24 cellular contexts compared by ENCODE assay signal in the genomic region with DNA sequence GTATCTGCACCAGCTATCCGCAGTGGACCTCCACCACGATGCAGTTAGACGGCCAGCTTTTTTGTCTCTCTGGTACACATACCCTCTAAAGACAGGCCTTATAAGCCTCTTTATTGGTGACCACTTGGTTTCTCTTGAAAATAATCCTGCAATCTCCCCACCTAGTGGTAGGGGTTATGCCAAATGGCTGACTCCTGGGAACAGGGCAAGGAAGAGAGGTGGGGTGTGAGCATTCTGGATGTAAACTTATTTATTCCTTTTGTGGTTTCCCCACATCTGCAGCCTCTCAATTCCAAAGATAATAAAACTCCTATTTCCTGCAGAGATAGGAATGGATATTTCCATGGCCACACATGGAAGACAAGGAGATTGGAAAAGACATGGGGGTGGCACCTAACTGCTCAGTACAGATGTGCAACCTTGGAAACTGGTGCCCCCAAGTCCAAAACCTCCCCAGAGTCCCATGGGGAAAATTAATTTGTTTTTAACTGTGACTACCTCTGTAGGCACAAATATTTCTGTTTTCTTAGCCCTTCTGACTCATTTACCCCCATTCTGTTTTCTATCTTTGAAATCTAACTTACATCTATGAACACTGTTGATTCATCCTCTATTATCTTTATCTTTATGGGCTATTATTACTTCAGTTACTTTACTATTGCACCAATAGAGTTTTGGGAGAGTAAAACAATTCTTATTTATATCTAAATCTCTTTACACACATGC.
DNase-seq lines count a peak whose midpoint lies in the region; ATAC-seq, FAIRE-seq and TF ChIP-seq lines count a peak whose summit lies in the region.
"Had no signal": no experiment of that assay in that cellular context is flagged by ENCODE, and none has a peak within 500 bp of the region (broad histone marks: within the 10 kb centered on the region; RNA-seq: fewer than 3 reads in every experiment).

No MANE protein-coding gene starts in this region.

- H2BK12ac ChIP-seq in H1 (ENCODE audit: low read depth, low read length) (no peak overlapping the region), mesenchymal stem cell (ENCODE audit: low read length in 2 of 2) (no peak overlapping the region)

- peak overlapping the region; percentile 34; the same call in 1 of the 2 replicates for H2BK20ac ChIP-seq in H1 (ENCODE audit: low read length)

- no peaks in the 10 kb centered on the region for H3K79me1 ChIP-seq in H1 (ENCODE audit: low read depth, low read length)
- H3K79me1 ChIP-seq in mesenchymal stem cell (replicated peaks; ENCODE audit: low read length, poor library complexity, severe bottlenecking), result no peaks in the 10 kb centered on the region

- H3K79me2 ChIP-seq in H1 (ENCODE audit: control insufficient read depth in 1 of 2, insufficient read depth in 2 of 2, low read length in 2 of 2), result no peaks in the 10 kb centered on the region

- POLR2A ChIA-PET in H1 (lab: Charles Lee; ENCODE audit: partially characterized antibody), result interaction anchor here (2.4 kb wide), 1 partner anchor 43 kb away, joined by 10 read pairs; no protein-coding TSS in a partner anchor

- DNase-seq in Daoy (ENCODE audit: low read depth) (peak; percentile 47), LHCN-M2 (ENCODE audit: low read depth) (peak; percentile 50), H1 (ENCODE audit: low read depth in 1 of 2, low spot score in 2 of 2) (no peak), mesenchymal stem cell (peak; percentile 5), stomach (no peak), NCI-H345 treated with DMSO at 0.1 percent for 48 hours (lab: John Stamatoyannopoulos, UW; ENCODE audit: unreplicated experiment) (no peak), NCI-H1694 treated with DMSO at 0.1 percent for 48 hours (lab: John Stamatoyannopoulos, UW) (no peak)
- DNase-seq: activated CD4-positive, alpha-beta memory T cell treated with anti-CD3 and anti-CD28 coated beads for 36 hours; activated naive CD4-positive, alpha-beta T cell treated with anti-CD3 and anti-CD28 coated beads for 36 hours; anterior cingulate cortex; effector memory CD8-positive, alpha-beta T cell; GF-D8; left cardiac atrium; NCI-H2081; NCI-H510A; sigmoid colon; stimulated activated CD4-positive, alpha-beta T cell treated with anti-CD3 and anti-CD28 coated beads, Interleukin-1b, Interleukin-23, amount 100 ng/mL, for 48 hours; stimulated activated naive CD4-positive, alpha-beta T cell treated with Interleukin-2 at 50 U/mL for 16 hours; T-cell; transverse colon; WERI-Rb-1 had no signal

- H3K23me2 ChIP-seq in H1 (ENCODE audit: low read depth, low read length), result peaks cover 11% of the 10 kb centered on the region

- H3K9me3 ChIP-seq in H1 (ENCODE audit: insufficient read depth in 2 of 2, low read depth in 1 of 2, low read length in 1 of 2), result no peaks in the 10 kb centered on the region
- no peaks in the 10 kb centered on the region for H3K9me3 ChIP-seq in mesenchymal stem cell (ENCODE audit: control insufficient read depth, low read length)
- H3K9me3 ChIP-seq in stomach, result peaks cover 0 to 7% (median 0%) of the 10 kb centered on the region in 4 donors
- H3K9me3 ChIP-seq: BLaER1 treated with 17β-estradiol and CSF1 and Interleukin-3, amounts not matched to agents 10 nM and 100 nM; sigmoid colon; transverse colon had no signal

- H3K23ac ChIP-seq in H1 (ENCODE audit: insufficient read length) (no peak overlapping the region), mesenchymal stem cell (ENCODE audit: low read length in 2 of 2) (no peak overlapping the region)

- no peak for TF ChIP-seq POLR2A in H1 (IDR thresholded peaks at IDR 0.05; ENCODE audit: control extremely low read depth in 1 of 2, low read depth in 2 of 2, low read length in 2 of 2)
- TF ChIP-seq POLR2A in stomach (IDR thresholded peaks at IDR 0.05), result no peak

- intact Hi-C loops in stomach (cut with DNase I; ENCODE audit: low total_unique reads), result no loop called here

- TF ChIP-seq EP300 in H1 (IDR thresholded peaks at IDR 0.05; ENCODE audit: borderline replicate concordance in 1 of 2, low read depth in 2 of 2, low read length in 2 of 2), result no peak
- TF ChIP-seq EP300 in stomach (IDR thresholded peaks at IDR 0.05), result no peak

- H3K4me1 ChIP-seq in H1 (replicated peaks in 1 of 4; ENCODE audit: control insufficient read depth in 3 of 4, insufficient read depth in 4 of 4, low read length in 3 of 4) (no peaks in the 10 kb centered on the region), mesenchymal stem cell (ENCODE audit: control insufficient read depth, insufficient read depth, low read depth, low read length) (no peaks in the 10 kb centered on the region), stomach (no peaks in the 10 kb centered on the region)
- H3K4me1 ChIP-seq: BLaER1 treated with 17β-estradiol and CSF1 and Interleukin-3, amounts not matched to agents 10 nM and 100 nM; sigmoid colon; transverse colon had no signal

- TF ChIP-seq CTCF in H1 (IDR thresholded peaks at IDR 0.05; ENCODE audit: control extremely low read depth in 1 of 3, insufficient read depth in 1 of 3, low read depth in 1 of 3, low read length in 3 of 3), result peak in 2 of 3 experiments; percentile 8 to 38; a peak in 2 of 4 replicates
- no peak for TF ChIP-seq CTCF in stomach (IDR thresholded peaks at IDR 0.05)

- H3K4ac ChIP-seq in H1 (replicated peaks; ENCODE audit: insufficient read length, low read depth, low read length) (no peak overlapping the region), mesenchymal stem cell (ENCODE audit: low read depth in 1 of 2, low read length in 2 of 2) (no peak overlapping the region)

- no peak overlapping the region for H2BK120ac ChIP-seq in H1 (replicated peaks; ENCODE audit: low read depth, low read length)
- H2BK120ac ChIP-seq in mesenchymal stem cell (ENCODE audit: low read depth, low read length), result no peak overlapping the region

- H3K36me3 ChIP-seq in H1 (ENCODE audit: control insufficient read depth in 2 of 4, insufficient read depth in 4 of 4, low read length in 3 of 4), result no peaks in the 10 kb centered on the region
- H3K36me3 ChIP-seq in mesenchymal stem cell (ENCODE audit: control insufficient read depth in 1 of 2, insufficient read depth in 2 of 2, low read depth in 1 of 2, low read length in 2 of 2), result no peaks in the 10 kb centered on the region
- no peaks in the 10 kb centered on the region for H3K36me3 ChIP-seq in stomach
- H3K36me3 ChIP-seq: BLaER1 treated with 17β-estradiol and CSF1 and Interleukin-3, amounts not matched to agents 10 nM and 100 nM; sigmoid colon; transverse colon; WERI-Rb-1 had no signal

- no peak overlapping the region for H3K56ac ChIP-seq in H1 (replicated peaks; ENCODE audit: insufficient read length, low read depth, low read length)

- peak overlapping the region; percentile 65; the same call in 1 of the 2 replicates for H2AFZ ChIP-seq in H1 (ENCODE audit: low read length)
- no peak overlapping the region for H2AFZ ChIP-seq in mesenchymal stem cell (ENCODE audit: low read depth, low read length)

- H2BK5ac ChIP-seq in H1 (ENCODE audit: low read depth, low read length) (no peak overlapping the region), mesenchymal stem cell (ENCODE audit: low read depth, low read length, poor library complexity, severe bottlenecking) (no peak overlapping the region)

- no peak overlapping the region for H4K8ac ChIP-seq in H1 (ENCODE audit: extremely low read depth, insufficient read depth, low read length)
- no peak overlapping the region for H4K8ac ChIP-seq in mesenchymal stem cell (ENCODE audit: low read length)

- H2BK15ac ChIP-seq in H1 (ENCODE audit: low read length), result no peak overlapping the region
- no peak overlapping the region for H2BK15ac ChIP-seq in mesenchymal stem cell (ENCODE audit: low read depth, poor library complexity, severe bottlenecking)

- CTCF ChIA-PET in H1 (lab: Charles Lee; ENCODE audit: partially characterized antibody), result interaction anchor here (0.6 to 1.0 kb wide), 2 partner anchors 15 to 19 kb away, joined by 3 read pairs; no protein-coding TSS in a partner anchor

- H4K20me1 ChIP-seq in H1 (replicated peaks in 1 of 2; ENCODE audit: control insufficient read depth in 1 of 2, insufficient read depth in 2 of 2, low read length in 2 of 2), result peaks cover 0 to 1% of the 10 kb centered on the region in 2 experiments
- H4K20me1 ChIP-seq: BLaER1 treated with 17β-estradiol and CSF1 and Interleukin-3, amounts not matched to agents 10 nM and 100 nM had no signal

- H3K14ac ChIP-seq in H1 (ENCODE audit: insufficient read length) (no peak overlapping the region), mesenchymal stem cell (ENCODE audit: low read length in 2 of 2) (no peak overlapping the region)

- FAIRE-seq in H1 (lab: Jason Lieb, UNC), result no peak
- FAIRE-seq: GM12878 had no signal

- H4K91ac ChIP-seq in H1 (replicated peaks; ENCODE audit: insufficient read length, low read length), result no peak overlapping the region
- H4K91ac ChIP-seq in mesenchymal stem cell (ENCODE audit: low read length), result no peak overlapping the region

- H3K27me3 ChIP-seq in H1 (replicated peaks in 1 of 4; ENCODE audit: control insufficient read depth in 3 of 4, extremely low read depth in 1 of 4, insufficient read depth in 3 of 4, low read length in 3 of 4), result no peaks in the 10 kb centered on the region
- H3K27me3 ChIP-seq in mesenchymal stem cell (ENCODE audit: control insufficient read depth in 1 of 2, insufficient read depth in 1 of 2, low read length in 2 of 2), result no peaks in the 10 kb centered on the region
- H3K27me3 ChIP-seq in stomach, result no peaks in the 10 kb centered on the region
- H3K27me3 ChIP-seq: BLaER1 treated with 17β-estradiol and CSF1 and Interleukin-3, amounts not matched to agents 10 nM and 100 nM; sigmoid colon; transverse colon had no signal

- no peak overlapping the region for H3K27ac ChIP-seq in H1 (ENCODE audit: low read depth, low read length)
- H3K27ac ChIP-seq in mesenchymal stem cell (ENCODE audit: low read length, poor library complexity, severe bottlenecking), result no peak overlapping the region
- H3K27ac ChIP-seq in stomach, result no peak overlapping the region
- H3K27ac ChIP-seq: BLaER1 treated with 17β-estradiol and CSF1 and Interleukin-3, amounts not matched to agents 10 nM and 100 nM; sigmoid colon; transverse colon; WERI-Rb-1 had no signal

- H4K5ac ChIP-seq in H1 (ENCODE audit: insufficient read length, low read depth, low read length), result no peak overlapping the region

- H2AK5ac ChIP-seq in H1 (ENCODE audit: low read depth, low read length) (no peak overlapping the region), mesenchymal stem cell (ENCODE audit: low read length, severe bottlenecking) (no peak overlapping the region)

- TF ChIP-seq RAD21 in H1 (IDR thresholded peaks at IDR 0.05 in 1 of 2, conservative IDR thresholded peaks at IDR 0.05 in 1 of 2; ENCODE audit: low read depth in 2 of 2, low read length in 2 of 2), result peak; percentile 24 to 45; a peak in 2 of 4 replicates

- H3K4me3 ChIP-seq in H1 (ENCODE audit: extremely low read depth in 1 of 4, insufficient read depth in 2 of 4, low read depth in 3 of 4, low read length in 4 of 4) (no peak overlapping the region), mesenchymal stem cell (ENCODE audit: insufficient read depth in 1 of 2, low read depth in 1 of 2, low read length in 2 of 2) (no peak overlapping the region), stomach (no peak overlapping the region)
- H3K4me3 ChIP-seq: BLaER1 treated with 17β-estradiol and CSF1 and Interleukin-3, amounts not matched to agents 10 nM and 100 nM; GM12878; sigmoid colon; transverse colon had no signal

- WGBS in H1 (ENCODE audit: extremely low coverage in 1 of 2, insufficient coverage in 1 of 2, insufficient read length in 1 of 2, insufficient replicate concordance in 2 of 2, low coverage in 1 of 2, low lambda C conversion rate in 2 of 2, missing lambda C conversion rate in 1 of 2), 2 experiments, result 93% methylated on average over 3 of the region's 3 CpGs; no CpG with 5 or more reads in 1 of the 2 experiments
- 90% methylated on average over 3 of the region's 3 CpGs for WGBS in mesenchymal stem cell
- WGBS in stomach, 5 donors, result 87 to 95% (median 92%) methylated on average over 3 of the region's 3 CpGs

- H3K18ac ChIP-seq in H1 (ENCODE audit: extremely low read depth, low read length), result no peak overlapping the region
- H3K18ac ChIP-seq in mesenchymal stem cell (ENCODE audit: low read depth in 1 of 2, low read length in 2 of 2), result no peak overlapping the region

- H3K4me2 ChIP-seq in H1 (ENCODE audit: insufficient read depth in 1 of 2, low read depth in 2 of 2, low read length in 2 of 2) (no peak overlapping the region), mesenchymal stem cell (ENCODE audit: low read length, poor library complexity, severe bottlenecking) (no peak overlapping the region)
- H3K4me2 ChIP-seq: BLaER1 treated with 17β-estradiol and CSF1 and Interleukin-3, amounts not matched to agents 10 nM and 100 nM had no signal

- no peak for ATAC-seq in HG03439 (IDR thresholded peaks at IDR 0.05; ENCODE audit: unreplicated experiment)
- ATAC-seq: effector memory CD8-positive, alpha-beta T cell; GM12878; left cardiac atrium; T-cell had no signal

- H3K9ac ChIP-seq in H1 (replicated peaks in 1 of 4; ENCODE audit: extremely low read depth in 1 of 4, low read depth in 3 of 4, low read length in 3 of 4) (no peak overlapping the region), mesenchymal stem cell (ENCODE audit: low read length) (no peak overlapping the region)
- H3K9ac ChIP-seq: BLaER1 treated with 17β-estradiol and CSF1 and Interleukin-3, amounts not matched to agents 10 nM and 100 nM had no signal

Comparison
In these comparisons a context has a peak if more than half of its experiments do, and no peak if none do; other contexts are left out.
1. DNase-seq: peak in Daoy (single experiment), LHCN-M2 (single experiment) and mesenchymal stem cell (single experiment); none in H1 (0 of 2), stomach (single experiment), NCI-H345 treated with DMSO at 0.1 percent for 48 hours (single experiment) and NCI-H1694 treated with DMSO at 0.1 percent for 48 hours (single experiment).
2. CTCF ChIP-seq: peak in H1 (2 of 3); none in stomach (0 of 7).